Comparison of ENCODE assay signal across 1 cellular context in genomic region chr17:41786227-41787020, GRCh38.
TF ChIP-seq lines count a peak whose summit lies in the region.

TSS of gene JUP (minus strand) at chr17:41786711. CDS start at chr17:41771854, 14,857 bp downstream.

TF ChIP-seq in HepG2, 621 proteins besides CTCF, POLR2A, EP300 and RAD21 (continued from another document and continues in another):
- TF ChIP-seq ZBTB40 (IDR thresholded peaks at IDR 0.05) = no peak
- TF ChIP-seq ZBTB40 (CRISPR knock-in tag; IDR thresholded peaks at IDR 0.05) = 0 out of 2 replicates have a peak, but pooled peaks have one; percentile 30
- peak; percentile 74 for TF ChIP-seq KLF15 (CRISPR knock-in tag; IDR thresholded peaks at IDR 0.05; ENCODE audit: borderline replicate concordance)
- TF ChIP-seq ZSCAN12 (CRISPR knock-in tag; IDR thresholded peaks at IDR 0.05) = peak; percentile 59; the same call in 1 of the 2 replicates
- TF ChIP-seq ZFX (CRISPR knock-in tag; IDR thresholded peaks at IDR 0.05; ENCODE audit: low read depth) = peak; percentile 90
- TF ChIP-seq CBX5 (CRISPR knock-in tag; IDR thresholded peaks at IDR 0.05; ENCODE audit: borderline replicate concordance) = peak; percentile 18; the same call in 1 of the 2 replicates
- TF ChIP-seq XBP1 (CRISPR knock-in tag; IDR thresholded peaks at IDR 0.05) = no peak
- peak; percentile 85 for TF ChIP-seq ZFY (CRISPR knock-in tag; IDR thresholded peaks at IDR 0.05)
- TF ChIP-seq SOX5 (CRISPR knock-in tag; IDR thresholded peaks at IDR 0.05; ENCODE audit: borderline replicate concordance) = 0 out of 2 replicates have a peak, but pooled peaks have one; percentile 21
- TF ChIP-seq ZNF343 (CRISPR knock-in tag; IDR thresholded peaks at IDR 0.05) = no peak
- peak; percentile 98 for TF ChIP-seq NFYB (CRISPR knock-in tag; IDR thresholded peaks at IDR 0.05)
- 0 out of 2 replicates have a peak, but pooled peaks have one; percentile 82 for TF ChIP-seq WIZ (CRISPR knock-in tag; IDR thresholded peaks at IDR 0.05)
- peak; percentile 97 for TF ChIP-seq ZNF142 (CRISPR knock-in tag; IDR thresholded peaks at IDR 0.05)
- peak; percentile 6; the same call in 1 of the 2 replicates for TF ChIP-seq ZNF281 (CRISPR knock-in tag; IDR thresholded peaks at IDR 0.05; ENCODE audit: borderline replicate concordance)
- no peak; the same call in 1 of the 2 replicates for TF ChIP-seq ZNF280B (CRISPR knock-in tag; IDR thresholded peaks at IDR 0.05; ENCODE audit: borderline replicate concordance)
- TF ChIP-seq ZNF407 (CRISPR knock-in tag; IDR thresholded peaks at IDR 0.05; ENCODE audit: not compliant biosample characterization) = peak; percentile 26
- TF ChIP-seq AHR (CRISPR knock-in tag; IDR thresholded peaks at IDR 0.05) = peak; percentile 76; the same call in 1 of the 2 replicates
- TF ChIP-seq SMARCE1 (IDR thresholded peaks at IDR 0.05; ENCODE audit: borderline replicate concordance) = no peak
- TF ChIP-seq CAMTA2 (CRISPR knock-in tag; IDR thresholded peaks at IDR 0.05; ENCODE audit: borderline replicate concordance) = peak; percentile 67; the same call in 1 of the 2 replicates
- peak; percentile 92; the same call in 1 of the 2 replicates for TF ChIP-seq KDM5B (CRISPR knock-in tag; IDR thresholded peaks at IDR 0.05; ENCODE audit: borderline replicate concordance)
- peak; percentile 36; the same call in 1 of the 2 replicates for TF ChIP-seq HNF4A (CRISPR knock-in tag; IDR thresholded peaks at IDR 0.05)
- TF ChIP-seq ZNF24 (IDR thresholded peaks at IDR 0.05) = peak; percentile 77; the same call in 1 of the 2 replicates
- peak in 1 of 2 experiments; percentile 85; a peak in 2 of 4 replicates for TF ChIP-seq KLF16 (CRISPR knock-in tag; IDR thresholded peaks at IDR 0.05)
